Comparison of ENCODE assay signal across 10 cellular contexts in the genomic region with DNA sequence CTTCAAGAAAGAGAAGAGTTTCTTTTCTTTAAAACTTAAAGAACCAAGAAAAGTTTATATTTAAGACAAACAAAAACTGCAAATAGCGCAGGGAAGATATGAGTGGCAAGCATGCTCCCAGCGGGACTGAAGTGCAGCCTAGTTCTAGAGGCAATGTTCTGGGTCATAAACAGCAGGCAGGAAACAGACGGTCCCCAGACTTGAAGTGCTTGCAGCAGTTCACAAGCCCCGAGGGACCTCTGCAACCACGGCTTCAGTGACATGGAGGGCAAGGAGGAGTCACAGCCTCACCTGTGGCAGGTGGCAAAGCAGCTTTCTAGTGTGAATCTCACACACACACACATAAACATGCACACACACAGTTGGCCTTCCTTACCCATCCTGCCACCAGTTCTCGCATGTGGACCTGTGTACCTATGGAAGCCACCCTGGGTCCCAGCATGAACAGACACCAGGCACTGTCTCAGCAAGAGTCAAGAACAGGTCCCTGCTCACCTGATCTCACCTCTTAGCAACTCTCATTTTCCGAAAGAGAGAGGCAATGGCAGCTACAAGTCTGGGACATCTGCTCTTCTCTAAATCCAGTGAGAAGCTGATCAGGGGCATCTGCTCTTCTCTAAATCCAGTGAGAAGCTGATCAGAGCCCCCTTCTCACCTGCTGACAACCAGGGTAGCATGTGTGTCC.
DNase-seq lines count a peak whose midpoint lies in the region; ATAC-seq and TF ChIP-seq lines count a peak whose summit lies in the region.
"Had no signal": no experiment of that assay in that cellular context is flagged by ENCODE, and none has a peak within 500 bp of the region (broad histone marks: within the 10 kb centered on the region; RNA-seq: fewer than 3 reads in every experiment).

No MANE protein-coding gene starts in this region.

- no peak overlapping the region for H3K4me3 ChIP-seq in SK-N-SH (ENCODE audit: low read depth in 2 of 2, low read length in 1 of 2)
- H3K4me3 ChIP-seq in uterus, result no peak overlapping the region

- H3K4me3 Mint-ChIP-seq in stimulated activated naive CD8-positive, alpha-beta T cell treated with anti-CD3 and anti-CD28 coated beads, Interleukin-15, amount 100 ng/mL, for 72 hours, result no peak overlapping the region

- H3K9me3 ChIP-seq in SK-N-SH, result no peaks in the 10 kb centered on the region
- H3K9me3 ChIP-seq in uterus, result no peaks in the 10 kb centered on the region
- H3K9me3 ChIP-seq: neutrophil had no signal

- POLR2A ChIA-PET in SK-N-SH (lab: Yijun Ruan, JAX), result no interaction called here

- H3K4me2 ChIP-seq in SK-N-SH, result peak overlapping the region; percentile 53; the same call in 1 of the 2 replicates

- no peak overlapping the region for H2AFZ ChIP-seq in SK-N-SH (ENCODE audit: low read depth)

- H3K27me3 Mint-ChIP-seq in stimulated activated naive CD8-positive, alpha-beta T cell treated with anti-CD3 and anti-CD28 coated beads, Interleukin-15, amount 100 ng/mL, for 72 hours, result peaks cover 40% of the 10 kb centered on the region

- no peak for TF ChIP-seq EP300 in SK-N-SH (IDR thresholded peaks at IDR 0.05; ENCODE audit: borderline replicate concordance in 1 of 2, low read depth in 1 of 2, low read length in 1 of 2)

- peak; percentile 19 for ATAC-seq in stimulated activated naive CD8-positive, alpha-beta T cell treated with anti-CD3 and anti-CD28 coated beads, Interleukin-15, amount 100 ng/mL, for 72 hours
- ATAC-seq in stimulated activated naive CD8-positive, alpha-beta T cell treated with anti-CD3 and anti-CD28 coated beads, Interleukin-15, Interleukin-2, amounts not matched to agents 100 U/mL and 50 U/mL, for 24 hours, result no peak
- peak; percentile 68 for ATAC-seq in HG03159 (IDR thresholded peaks at IDR 0.05; ENCODE audit: unreplicated experiment)

- H3K36me3 ChIP-seq in SK-N-SH (replicated peaks in 1 of 2; ENCODE audit: control insufficient read depth in 1 of 2, insufficient read depth in 2 of 2, low read length in 1 of 2) (no peaks in the 10 kb centered on the region), uterus (no peaks in the 10 kb centered on the region)
- H3K36me3 ChIP-seq: neutrophil had no signal

- peak overlapping the region; percentile 28; the same call in 1 of the 2 replicates for H3K9ac ChIP-seq in SK-N-SH

- H3K79me2 ChIP-seq in SK-N-SH (ENCODE audit: insufficient read depth), result no peaks in the 10 kb centered on the region

- no peak for TF ChIP-seq POLR2A in uterus (IDR thresholded peaks at IDR 0.05)

- H3K27ac Mint-ChIP-seq in stimulated activated naive CD8-positive, alpha-beta T cell treated with anti-CD3 and anti-CD28 coated beads, Interleukin-15, amount 100 ng/mL, for 72 hours, result no peak overlapping the region

- H4K20me1 ChIP-seq in SK-N-SH (ENCODE audit: insufficient read depth), result no peaks in the 10 kb centered on the region

- H3K27me3 ChIP-seq in SK-N-SH (ENCODE audit: insufficient read depth) (no peaks in the 10 kb centered on the region), uterus (no peaks in the 10 kb centered on the region)

- peaks cover 12 to 37% of the 10 kb centered on the region in 2 experiments for H3K4me1 ChIP-seq in SK-N-SH (ENCODE audit: control insufficient read depth in 1 of 2, insufficient read depth in 2 of 2, low read depth in 1 of 2, low read length in 1 of 2)
- no peaks in the 10 kb centered on the region for H3K4me1 ChIP-seq in uterus

- no peak for TF ChIP-seq CTCF in SK-N-SH (IDR thresholded peaks at IDR 0.05)
- no peak for TF ChIP-seq CTCF in uterus (IDR thresholded peaks at IDR 0.05)

- WGBS in SK-N-SH (ENCODE audit: low lambda C conversion rate), result 66% methylated on average over 6 of the region's 7 CpGs

- DNase-seq in stimulated activated naive CD8-positive, alpha-beta T cell treated with anti-CD3 and anti-CD28 coated beads, Interleukin-15, amount 100 ng/mL, for 72 hours, result peak in 1 of 2 donors; percentile 2
- no peak for DNase-seq in stimulated activated naive CD8-positive, alpha-beta T cell treated with anti-CD3 and anti-CD28 coated beads, Interleukin-15, Interleukin-2, amounts not matched to agents 100 U/mL and 50 U/mL, for 24 hours
- DNase-seq in SK-N-SH, result no peak
- DNase-seq in uterus, result no peak
- no peak for DNase-seq in kidney glomerular epithelial cell (lab: John Stamatoyannopoulos, UW)
- DNase-seq in AG08396 (ENCODE audit: low spot score), result no peak
- DNase-seq in SKM-1 treated with dmso at 0.1 percent for 144 hours (lab: John Stamatoyannopoulos, UW; ENCODE audit: unreplicated experiment), result no peak
- DNase-seq: ACHN had no signal

- CTCF ChIA-PET in SK-N-SH (lab: Yijun Ruan, JAX), result no interaction called here

- intact Hi-C loops in uterus (cut with DNase I; ENCODE audit: low total_unique reads), result no loop called here

- H3K9me2 ChIP-seq in SK-N-SH, result no peaks in the 10 kb centered on the region

- no peaks in the 10 kb centered on the region for H3K9me3 Mint-ChIP-seq in stimulated activated naive CD8-positive, alpha-beta T cell treated with anti-CD3 and anti-CD28 coated beads, Interleukin-15, amount 100 ng/mL, for 72 hours

- H3K4me1 Mint-ChIP-seq in stimulated activated naive CD8-positive, alpha-beta T cell treated with anti-CD3 and anti-CD28 coated beads, Interleukin-15, amount 100 ng/mL, for 72 hours, result peaks cover 20% of the 10 kb centered on the region

- no peak for TF ChIP-seq RAD21 in SK-N-SH (IDR thresholded peaks at IDR 0.05; ENCODE audit: low read length)

- H3K27ac ChIP-seq in SK-N-SH (ENCODE audit: low read depth in 2 of 2, low read length in 1 of 2) (peak overlapping the region; percentile 89 to 93), uterus (peak overlapping the region; percentile 39 to 59)
- H3K27ac ChIP-seq: neutrophil had no signal

- peaks cover 26% of the 10 kb centered on the region for H3F3A ChIP-seq in SK-N-SH (replicated peaks; ENCODE audit: insufficient read depth)

TF ChIP-seq in SK-N-SH, 30 proteins besides CTCF, POLR2A, EP300 and RAD21:
- TF ChIP-seq RFX5 (IDR thresholded peaks at IDR 0.05; ENCODE audit: low read length) (no peak), NRF1 (IDR thresholded peaks at IDR 0.05; ENCODE audit: low read depth, low read length) (no peak)
